ENCODE assay signal across 26 cellular contexts in the genomic region with DNA sequence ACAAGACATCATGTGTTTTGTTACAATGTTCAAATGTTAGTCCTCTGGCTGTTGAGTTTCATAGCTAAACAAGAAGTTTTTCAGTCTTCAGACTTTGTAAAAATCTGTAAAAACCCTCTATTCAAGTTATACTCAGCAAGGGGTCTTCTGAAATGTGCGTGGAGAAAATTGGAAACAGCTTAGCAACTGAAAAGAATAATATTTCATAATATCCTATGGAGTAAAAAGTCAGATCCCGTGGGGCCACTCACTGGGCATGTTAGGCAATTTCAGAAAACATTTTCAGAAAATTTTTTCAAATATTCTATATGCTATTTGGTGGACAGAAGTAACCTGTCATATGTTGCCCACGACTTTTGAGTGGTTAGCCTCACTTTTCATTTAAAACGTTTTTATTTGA.
"Had no signal": no experiment of that assay in that cellular context is flagged by ENCODE, and none has a peak within 500 bp of the region (broad histone marks: within the 10 kb centered on the region; RNA-seq: fewer than 3 reads in every experiment).

No MANE protein-coding gene starts in this region.

- H3K4me3 Mint-ChIP-seq: immature natural killer cell; mesothelial cell of epicardium; naive B cell; natural killer cell; stimulated activated naive B cell treated with anti-CD40 and anti-IgM and Interleukin-4, amounts not matched to agents 10 μg/mL and 1 μg/mL and 100 μg/mL, for 72 hours; stimulated activated naive CD8-positive, alpha-beta T cell treated with anti-CD3 and anti-CD28 coated beads, Interleukin-15, Interleukin-2, amounts not matched to agents 100 ng/mL and 50 ng/mL, for 24 hours had no signal

- H3K9me3 Mint-ChIP-seq: immature natural killer cell; mesothelial cell of epicardium; natural killer cell; stimulated activated naive B cell treated with anti-CD40 and anti-IgM and Interleukin-4, amounts not matched to agents 10 μg/mL and 1 μg/mL and 100 μg/mL, for 72 hours; stimulated activated naive CD8-positive, alpha-beta T cell treated with anti-CD3 and anti-CD28 coated beads, Interleukin-15, Interleukin-2, amounts not matched to agents 100 ng/mL and 50 ng/mL, for 24 hours had no signal

- H3K4me1 Mint-ChIP-seq: immature natural killer cell; mesothelial cell of epicardium; naive B cell; natural killer cell; stimulated activated naive B cell treated with anti-CD40 and anti-IgM and Interleukin-4, amounts not matched to agents 10 μg/mL and 1 μg/mL and 100 μg/mL, for 72 hours had no signal

- H3K9me3 ChIP-seq: left ventricle myocardium inferior, ovary, prostate gland, suprapubic skin, thoracic aorta, tibial artery, upper lobe of right lung had no signal

- H3K4me3 ChIP-seq: left ventricle myocardium inferior, lung, ovary, prostate gland, skin epidermis, suprapubic skin, thoracic aorta, tibial artery, upper lobe of right lung had no signal

- H3K27ac Mint-ChIP-seq: immature natural killer cell; mesothelial cell of epicardium; naive B cell; natural killer cell; stimulated activated naive B cell treated with anti-CD40 and anti-IgM and Interleukin-4, amounts not matched to agents 10 μg/mL and 1 μg/mL and 100 μg/mL, for 72 hours; stimulated activated naive CD8-positive, alpha-beta T cell treated with anti-CD3 and anti-CD28 coated beads, Interleukin-15, Interleukin-2, amounts not matched to agents 100 ng/mL and 50 ng/mL, for 24 hours had no signal

- H3K36me3 ChIP-seq: left ventricle myocardium inferior, ovary, prostate gland, suprapubic skin, thoracic aorta, tibial artery, upper lobe of right lung had no signal

- H3K36me3 Mint-ChIP-seq: immature natural killer cell; mesothelial cell of epicardium; naive B cell; natural killer cell; stimulated activated naive B cell treated with anti-CD40 and anti-IgM and Interleukin-4, amounts not matched to agents 10 μg/mL and 1 μg/mL and 100 μg/mL, for 72 hours had no signal

- H3K4me1 ChIP-seq: prostate gland, suprapubic skin, tibial artery, upper lobe of right lung had no signal

- DNase-seq: hypothalamus; immature natural killer cell; kidney; left colon; left ventricle myocardium inferior; mesendoderm; naive B cell; natural killer cell; ovary; retina; right cardiac atrium; stimulated activated CD4-positive, alpha-beta T cell treated with anti-CD3 and anti-CD28 coated beads, Interleukin-12 subunit alpha, Interleukin-12 subunit beta, amount 100 ng/mL, for 4 hours; stimulated activated CD4-positive, alpha-beta T cell treated with anti-CD3 and anti-CD28 coated beads, Interleukin-15, amount 100 ng/mL, for 24 hours; stimulated activated CD4-positive, alpha-beta T cell treated with anti-CD3 and anti-CD28 coated beads, Interleukin-2, amount 100 ng/mL, for 24 hours; stimulated activated CD4-positive, alpha-beta T cell treated with anti-CD3 and anti-CD28 coated beads, Interleukin-4, amount 100 ng/mL, for 1 hour; stimulated activated naive B cell treated with anti-CD40 and anti-IgM and Interleukin-4, amounts not matched to agents 10 μg/mL and 1 μg/mL and 100 μg/mL, for 72 hours; tibial artery; trophoblast cell; upper lobe of right lung had no signal

- H3K27me3 ChIP-seq: ovary, tibial artery, upper lobe of right lung had no signal
